1 cellular context compared by ENCODE assay signal in the genomic region with DNA sequence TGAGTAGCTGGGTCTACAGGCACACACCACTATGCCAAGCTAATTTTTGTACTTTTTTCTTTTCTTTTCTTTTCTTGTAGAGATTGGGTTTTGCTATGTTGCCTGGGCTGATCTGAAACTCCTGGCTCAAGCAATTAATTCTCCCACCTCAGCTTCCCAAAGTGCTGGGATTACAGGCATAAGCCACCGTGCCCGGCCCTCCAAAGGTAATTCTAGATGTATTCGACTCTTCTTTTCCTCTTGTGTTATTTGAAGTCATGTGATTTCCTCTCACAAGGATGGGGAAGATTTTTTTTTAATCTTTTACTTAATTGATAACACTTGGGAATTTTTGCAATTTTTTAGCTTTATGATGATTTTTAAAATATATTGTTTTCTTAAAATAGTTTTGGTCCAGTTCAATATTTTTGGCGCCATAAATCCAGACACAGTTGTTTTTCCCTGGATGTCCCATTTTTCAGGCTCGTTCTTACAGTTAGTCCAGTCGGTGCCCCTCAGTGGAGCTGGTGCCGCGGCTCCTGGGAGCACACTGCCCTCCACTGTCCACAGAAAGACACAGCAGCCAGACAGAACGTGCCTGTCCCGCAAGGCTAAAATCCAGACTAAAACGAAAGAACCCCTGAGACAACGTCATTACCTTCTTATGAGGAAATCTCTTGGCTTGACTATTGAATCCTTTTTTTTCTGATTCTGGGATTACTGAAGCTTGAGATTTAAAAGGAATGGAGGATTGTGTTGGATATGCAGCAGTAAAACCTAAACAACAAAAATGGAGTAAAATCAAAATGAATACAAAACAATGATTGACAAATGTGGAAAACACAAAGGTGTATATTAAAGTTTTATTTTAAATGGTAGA.
TF ChIP-seq lines count a peak whose summit lies in the region.

No MANE protein-coding gene starts in this region.

TF ChIP-seq in GM12878, 131 proteins besides CTCF, POLR2A, EP300 and RAD21 (continued from another document):
- TF ChIP-seq, protein P1, sequence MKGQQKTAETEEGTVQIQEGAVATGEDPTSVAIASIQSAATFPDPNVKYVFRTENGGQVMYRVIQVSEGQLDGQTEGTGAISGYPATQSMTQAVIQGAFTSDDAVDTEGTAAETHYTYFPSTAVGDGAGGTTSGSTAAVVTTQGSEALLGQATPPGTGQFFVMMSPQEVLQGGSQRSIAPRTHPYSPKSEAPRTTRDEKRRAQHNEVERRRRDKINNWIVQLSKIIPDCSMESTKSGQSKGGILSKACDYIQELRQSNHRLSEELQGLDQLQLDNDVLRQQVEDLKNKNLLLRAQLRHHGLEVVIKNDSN (IDR thresholded peaks at IDR 0.05; ENCODE audit: borderline replicate concordance, extremely low read length, insufficient read depth, low read depth, low read length) = no peak
- TF ChIP-seq SMAD1 (IDR thresholded peaks at IDR 0.05; ENCODE audit: low read depth, partially characterized antibody) (no peak), STAT1 (conservative IDR thresholded peaks at IDR 0.05) (no peak), ZSCAN29 (IDR thresholded peaks at IDR 0.05) (no peak), SMAD5 (IDR thresholded peaks at IDR 0.05; ENCODE audit: low read depth) (no peak), BCL3 (IDR thresholded peaks at IDR 0.05; ENCODE audit: borderline replicate concordance, insufficient read depth, low read depth, low read length, poor library complexity, severe bottlenecking) (no peak), CHD1 (IDR thresholded peaks at IDR 0.05; ENCODE audit: low read depth, low read length) (no peak), SMARCA5 (IDR thresholded peaks at IDR 0.05) (peak; percentile 93), CHD4 (IDR thresholded peaks at IDR 0.05) (no peak), TCF7 (IDR thresholded peaks at IDR 0.05; ENCODE audit: borderline replicate concordance) (no peak), ZNF207 (IDR thresholded peaks at IDR 0.05; ENCODE audit: borderline replicate concordance) (no peak), STAT3 (IDR thresholded peaks at IDR 0.05; ENCODE audit: low read depth, low read length) (no peak), CBX3 (IDR thresholded peaks at IDR 0.05; ENCODE audit: borderline replicate concordance, low read depth) (no peak), E2F8 (IDR thresholded peaks at IDR 0.05; ENCODE audit: low read depth, partially characterized antibody) (no peak), TCF3 (IDR thresholded peaks at IDR 0.05; ENCODE audit: borderline replicate concordance, insufficient read depth, low read depth, low read length) (no peak), SUZ12 (IDR thresholded peaks at IDR 0.05; ENCODE audit: unreplicated experiment) (no peak), SP1 (IDR thresholded peaks at IDR 0.05; ENCODE audit: low read depth, low read length) (no peak), NFXL1 (IDR thresholded peaks at IDR 0.05; ENCODE audit: borderline replicate concordance) (no peak), IKZF2 (IDR thresholded peaks at IDR 0.05) (no peak), NRF1 (conservative IDR thresholded peaks at IDR 0.05; ENCODE audit: low read depth, low read length) (no peak), SIN3A (IDR thresholded peaks at IDR 0.05; ENCODE audit: low read depth, low read length) (no peak), BHLHE40 (IDR thresholded peaks at IDR 0.05; ENCODE audit: borderline replicate concordance in 1 of 2, low read depth in 2 of 2, low read length in 1 of 2) (peak; percentile 89 to 90), SRF (IDR thresholded peaks at IDR 0.05; ENCODE audit: low read depth in 2 of 2, low read length in 2 of 2) (no peak), SMC3 (IDR thresholded peaks at IDR 0.05; ENCODE audit: borderline replicate concordance, low read length) (peak; percentile 95), ZNF622 (IDR thresholded peaks at IDR 0.05) (no peak), BMI1 (IDR thresholded peaks at IDR 0.05; ENCODE audit: borderline replicate concordance) (no peak), IKZF1 (conservative IDR thresholded peaks at IDR 0.05) (no peak), EED (IDR thresholded peaks at IDR 0.05; ENCODE audit: low read depth) (no peak), NR2C1 (IDR thresholded peaks at IDR 0.05) (no peak), SREBF2 (IDR thresholded peaks at IDR 0.05; ENCODE audit: low read length) (no peak), ZBTB40 (IDR thresholded peaks at IDR 0.05; ENCODE audit: borderline replicate concordance) (peak; percentile 93), PML (IDR thresholded peaks at IDR 0.05; ENCODE audit: low read length) (no peak)
- TF ChIP-seq, protein P2, sequence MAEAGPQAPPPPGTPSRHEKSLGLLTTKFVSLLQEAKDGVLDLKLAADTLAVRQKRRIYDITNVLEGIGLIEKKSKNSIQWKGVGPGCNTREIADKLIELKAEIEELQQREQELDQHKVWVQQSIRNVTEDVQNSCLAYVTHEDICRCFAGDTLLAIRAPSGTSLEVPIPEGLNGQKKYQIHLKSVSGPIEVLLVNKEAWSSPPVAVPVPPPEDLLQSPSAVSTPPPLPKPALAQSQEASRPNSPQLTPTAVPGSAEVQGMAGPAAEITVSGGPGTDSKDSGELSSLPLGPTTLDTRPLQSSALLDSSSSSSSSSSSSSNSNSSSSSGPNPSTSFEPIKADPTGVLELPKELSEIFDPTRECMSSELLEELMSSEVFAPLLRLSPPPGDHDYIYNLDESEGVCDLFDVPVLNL (IDR thresholded peaks at IDR 0.05; ENCODE audit: low read depth, low read length) = no peak
- TF ChIP-seq, protein P3, sequence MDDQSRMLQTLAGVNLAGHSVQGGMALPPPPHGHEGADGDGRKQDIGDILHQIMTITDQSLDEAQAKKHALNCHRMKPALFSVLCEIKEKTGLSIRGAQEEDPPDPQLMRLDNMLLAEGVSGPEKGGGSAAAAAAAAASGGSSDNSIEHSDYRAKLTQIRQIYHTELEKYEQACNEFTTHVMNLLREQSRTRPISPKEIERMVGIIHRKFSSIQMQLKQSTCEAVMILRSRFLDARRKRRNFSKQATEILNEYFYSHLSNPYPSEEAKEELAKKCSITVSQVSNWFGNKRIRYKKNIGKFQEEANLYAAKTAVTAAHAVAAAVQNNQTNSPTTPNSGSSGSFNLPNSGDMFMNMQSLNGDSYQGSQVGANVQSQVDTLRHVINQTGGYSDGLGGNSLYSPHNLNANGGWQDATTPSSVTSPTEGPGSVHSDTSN (IDR thresholded peaks at IDR 0.05; ENCODE audit: insufficient replicate concordance, low read depth, low read length) = no peak
